20 cellular contexts compared by ENCODE assay signal in genomic region chr20:62525014-62525413, GRCh38. TPM values are rescaled to one million over a fixed set of nuclear protein-coding genes. Genes with fewer than 3 reads are reported as not detected.
A peak's percentile ranks its signal among the peaks of the same experiment; 100 is the strongest.
DNase-seq lines count a peak whose midpoint lies in the region; ATAC-seq and TF ChIP-seq lines count a peak whose summit lies in the region.
"Had no signal": no experiment of that assay in that cellular context is flagged by ENCODE, and none has a peak within 500 bp of the region (broad histone marks: within the 10 kb centered on the region; RNA-seq: fewer than 3 reads in every experiment).

No MANE protein-coding gene starts in this region.

- H3K9ac ChIP-seq in mesenchymal stem cell (ENCODE audit: low read length) (no peak overlapping the region), trophoblast cell (ENCODE audit: low read length) (no peak overlapping the region)
- H3K9ac ChIP-seq: GM23248 had no signal

- CTCF ChIA-PET in Calu3 (lab: Charles Lee), result no interaction called here

- H2BK15ac ChIP-seq in mesenchymal stem cell (ENCODE audit: low read depth, poor library complexity, severe bottlenecking), result no peak overlapping the region

- no peak for TF ChIP-seq CTCF in Calu3 (IDR thresholded peaks at IDR 0.05; ENCODE audit: unreplicated experiment)

- peak overlapping the region; percentile 30 for H3K4me3 Mint-ChIP-seq in activated naive CD8-positive, alpha-beta T cell treated with anti-CD3 and anti-CD28 coated beads, Interleukin-2, amount 10 ng/mL, durations not matched to agents 7 days and 5 days
- no peak overlapping the region for H3K4me3 Mint-ChIP-seq in activated naive CD8-positive, alpha-beta T cell treated with anti-CD3 and anti-CD28 coated beads, Interleukin-2, amount 50 U/mL, for 24 hours
- no peak overlapping the region for H3K4me3 Mint-ChIP-seq in Calu3 (ENCODE audit: low read depth, unreplicated experiment)

- H4K8ac ChIP-seq in mesenchymal stem cell (ENCODE audit: low read length) (no peak overlapping the region), trophoblast cell (ENCODE audit: low read depth, low read length) (no peak overlapping the region)

- H3K36me3 Mint-ChIP-seq in activated naive CD8-positive, alpha-beta T cell treated with anti-CD3 and anti-CD28 coated beads, Interleukin-2, amount 10 ng/mL, durations not matched to agents 7 days and 5 days, result no peaks in the 10 kb centered on the region
- H3K36me3 Mint-ChIP-seq in activated naive CD8-positive, alpha-beta T cell treated with anti-CD3 and anti-CD28 coated beads, Interleukin-2, amount 50 U/mL, for 24 hours (ENCODE audit: low read depth), result no peaks in the 10 kb centered on the region
- H3K36me3 Mint-ChIP-seq in Calu3 (ENCODE audit: insufficient read depth, unreplicated experiment), result no peaks in the 10 kb centered on the region
- H3K36me3 Mint-ChIP-seq: CD4-positive, CD25-positive, alpha-beta regulatory T cell had no signal

- H4K12ac ChIP-seq in trophoblast cell (ENCODE audit: low read depth, low read length), result no peak overlapping the region

- peaks cover 8% of the 10 kb centered on the region for H3K4me1 Mint-ChIP-seq in activated naive CD8-positive, alpha-beta T cell treated with anti-CD3 and anti-CD28 coated beads, Interleukin-2, amount 10 ng/mL, durations not matched to agents 7 days and 5 days
- H3K4me1 Mint-ChIP-seq in activated naive CD8-positive, alpha-beta T cell treated with anti-CD3 and anti-CD28 coated beads, Interleukin-2, amount 50 U/mL, for 24 hours, result peaks cover 28% of the 10 kb centered on the region
- H3K4me1 Mint-ChIP-seq in Calu3 (ENCODE audit: low read depth, unreplicated experiment), result no peaks in the 10 kb centered on the region

- 61% methylated on average over 15 of the region's 15 CpGs for WGBS in mesenchymal stem cell
- no CpG with 5 or more reads among the region's 15 CpGs for WGBS in trophoblast cell (ENCODE audit: extremely low coverage, insufficient coverage, insufficient read length)

- H2AFZ ChIP-seq in mesenchymal stem cell (ENCODE audit: low read depth, low read length) (no peak overlapping the region), trophoblast cell (ENCODE audit: insufficient read depth, low read length, poor library complexity) (no peak overlapping the region)
- H2AFZ ChIP-seq: GM23248 had no signal

- no peak overlapping the region for H3K23ac ChIP-seq in mesenchymal stem cell (ENCODE audit: low read length in 2 of 2)
- no peak overlapping the region for H3K23ac ChIP-seq in trophoblast cell (ENCODE audit: low read length)

- H3K79me2 ChIP-seq in trophoblast cell (ENCODE audit: control insufficient read depth, insufficient read depth, low read length, poor library complexity), result no peaks in the 10 kb centered on the region

- no peaks in the 10 kb centered on the region for H3K36me3 ChIP-seq in KOPT-K1 (ENCODE audit: insufficient read depth, low read length)
- H3K36me3 ChIP-seq in mesenchymal stem cell (ENCODE audit: control insufficient read depth in 1 of 2, insufficient read depth in 2 of 2, low read depth in 1 of 2, low read length in 2 of 2), result no peaks in the 10 kb centered on the region
- no peaks in the 10 kb centered on the region for H3K36me3 ChIP-seq in trophoblast cell (ENCODE audit: control insufficient read depth in 1 of 2, insufficient read depth in 2 of 2, low read length in 2 of 2)
- H3K36me3 ChIP-seq: BE2C had no signal

- H2BK5ac ChIP-seq in mesenchymal stem cell (ENCODE audit: low read depth, low read length, poor library complexity, severe bottlenecking) (no peak overlapping the region), trophoblast cell (ENCODE audit: low read depth, low read length, poor library complexity) (no peak overlapping the region)

- no peak for DNase-seq in activated naive CD8-positive, alpha-beta T cell treated with anti-CD3 and anti-CD28 coated beads, Interleukin-2, amount 10 ng/mL, durations not matched to agents 7 days and 5 days
- no peak for DNase-seq in activated naive CD8-positive, alpha-beta T cell treated with anti-CD3 and anti-CD28 coated beads, Interleukin-2, amount 50 U/mL, for 24 hours
- DNase-seq in mesenchymal stem cell (no peak), trophoblast cell (no peak), HK-2 (ENCODE audit: unreplicated experiment) (no peak), Calu3 (no peak), KG1 (lab: John Stamatoyannopoulos, UW) (no peak)
- DNase-seq: BE2C; CD4-positive, CD25-positive, alpha-beta regulatory T cell; MM.1S; NCI-H2029; NCI-H446 treated with DMSO at 0.1 percent for 48 hours; NCI-H69; Right ventricle myocardium superior; RPMI8226 had no signal

- H3K4me3 ChIP-seq in mesenchymal stem cell (ENCODE audit: insufficient read depth in 1 of 2, low read depth in 1 of 2, low read length in 2 of 2) (no peak overlapping the region), trophoblast cell (ENCODE audit: low read depth, low read length) (no peak overlapping the region)
- H3K4me3 ChIP-seq: GM23248 had no signal

- intact Hi-C loops in Calu3 (cut with micrococcal nuclease; ENCODE audit: unreplicated experiment), result no loop called here

- H3K14ac ChIP-seq in mesenchymal stem cell (ENCODE audit: low read length in 2 of 2), result no peak overlapping the region
- no peak overlapping the region for H3K14ac ChIP-seq in trophoblast cell (ENCODE audit: low read length)

- H2BK120ac ChIP-seq in mesenchymal stem cell (ENCODE audit: low read depth, low read length) (no peak overlapping the region), trophoblast cell (ENCODE audit: insufficient read depth, low read length, poor library complexity) (no peak overlapping the region)

- H3K27ac Mint-ChIP-seq in activated naive CD8-positive, alpha-beta T cell treated with anti-CD3 and anti-CD28 coated beads, Interleukin-2, amount 10 ng/mL, durations not matched to agents 7 days and 5 days, result peak overlapping the region; percentile 54
- no peak overlapping the region for H3K27ac Mint-ChIP-seq in activated naive CD8-positive, alpha-beta T cell treated with anti-CD3 and anti-CD28 coated beads, Interleukin-2, amount 50 U/mL, for 24 hours
- H3K27ac Mint-ChIP-seq in Calu3 (ENCODE audit: unreplicated experiment), result no peak overlapping the region
- H3K27ac Mint-ChIP-seq: CD4-positive, CD25-positive, alpha-beta regulatory T cell had no signal

- H3K4me1 ChIP-seq in mesenchymal stem cell (ENCODE audit: control insufficient read depth, insufficient read depth, low read depth, low read length) (peaks cover 1% of the 10 kb centered on the region), trophoblast cell (ENCODE audit: control insufficient read depth in 1 of 2, insufficient read depth in 2 of 2, low read length in 2 of 2) (peaks cover 6 to 11% of the 10 kb centered on the region in 2 experiments)
- H3K4me1 ChIP-seq: BE2C had no signal

- peaks cover 7% of the 10 kb centered on the region for H3K27me3 Mint-ChIP-seq in activated naive CD8-positive, alpha-beta T cell treated with anti-CD3 and anti-CD28 coated beads, Interleukin-2, amount 10 ng/mL, durations not matched to agents 7 days and 5 days
- peaks cover 16% of the 10 kb centered on the region for H3K27me3 Mint-ChIP-seq in activated naive CD8-positive, alpha-beta T cell treated with anti-CD3 and anti-CD28 coated beads, Interleukin-2, amount 50 U/mL, for 24 hours
- H3K27me3 Mint-ChIP-seq in Calu3 (ENCODE audit: unreplicated experiment), result peaks cover 100% of the 10 kb centered on the region

- no peak overlapping the region for H2AK5ac ChIP-seq in mesenchymal stem cell (ENCODE audit: low read length, severe bottlenecking)
- H2AK5ac ChIP-seq in trophoblast cell (ENCODE audit: low read length), result no peak overlapping the region

- peaks cover 47 to 80% of the 10 kb centered on the region in 2 experiments for H3K27me3 ChIP-seq in mesenchymal stem cell (ENCODE audit: control insufficient read depth in 1 of 2, insufficient read depth in 1 of 2, low read length in 2 of 2)
- H3K27me3 ChIP-seq in trophoblast cell (ENCODE audit: insufficient read depth, low read length), result no peaks in the 10 kb centered on the region
- H3K27me3 ChIP-seq: BE2C had no signal

- no peaks in the 10 kb centered on the region for H3K79me1 ChIP-seq in mesenchymal stem cell (replicated peaks; ENCODE audit: low read length, poor library complexity, severe bottlenecking)
- H3K79me1 ChIP-seq in trophoblast cell (ENCODE audit: low read length), result no peaks in the 10 kb centered on the region

- H2BK12ac ChIP-seq in mesenchymal stem cell (ENCODE audit: low read length in 2 of 2) (no peak overlapping the region), trophoblast cell (ENCODE audit: low read length) (no peak overlapping the region)

- H4K91ac ChIP-seq in mesenchymal stem cell (ENCODE audit: low read length) (peak overlapping the region; percentile 31), trophoblast cell (ENCODE audit: low read depth, low read length) (peak overlapping the region; percentile 11)

- no TSS peak for BruUV-seq in Calu3 (replicated peaks; lab: Mats Ljungman, UMichigan)

- no peaks in the 10 kb centered on the region for H3K9me3 Mint-ChIP-seq in activated naive CD8-positive, alpha-beta T cell treated with anti-CD3 and anti-CD28 coated beads, Interleukin-2, amount 10 ng/mL, durations not matched to agents 7 days and 5 days
- no peaks in the 10 kb centered on the region for H3K9me3 Mint-ChIP-seq in activated naive CD8-positive, alpha-beta T cell treated with anti-CD3 and anti-CD28 coated beads, Interleukin-2, amount 50 U/mL, for 24 hours
- no peaks in the 10 kb centered on the region for H3K9me3 Mint-ChIP-seq in Calu3 (ENCODE audit: low read depth, unreplicated experiment)

- H3K18ac ChIP-seq in mesenchymal stem cell (ENCODE audit: low read depth in 1 of 2, low read length in 2 of 2), result no peak overlapping the region
- no peak overlapping the region for H3K18ac ChIP-seq in trophoblast cell (ENCODE audit: low read length)

- POLR2A ChIA-PET in activated naive CD8-positive, alpha-beta T cell treated with anti-CD3 and anti-CD28 coated beads, Interleukin-2, amount 10 ng/mL, durations not matched to agents 7 days and 5 days (lab: Charles Lee), result no interaction called here

- H3K9me3 ChIP-seq in KOPT-K1 (ENCODE audit: insufficient read depth, low read length, poor library complexity, severe bottlenecking) (no peaks in the 10 kb centered on the region), mesenchymal stem cell (ENCODE audit: control insufficient read depth, low read length) (peaks cover 4% of the 10 kb centered on the region), trophoblast cell (ENCODE audit: insufficient read depth, low read depth, low read length) (no peaks in the 10 kb centered on the region)
- H3K9me3 ChIP-seq: BE2C had no signal

- ATAC-seq in activated naive CD8-positive, alpha-beta T cell treated with anti-CD3 and anti-CD28 coated beads, Interleukin-2, amount 10 ng/mL, durations not matched to agents 7 days and 5 days (ENCODE audit: low read depth), result no peak
- no peak for ATAC-seq in activated naive CD8-positive, alpha-beta T cell treated with anti-CD3 and anti-CD28 coated beads, Interleukin-2, amount 50 U/mL, for 24 hours
- ATAC-seq: HCT116 had no signal

- H3K27ac ChIP-seq in KOPT-K1 (ENCODE audit: low read depth, low read length, poor library complexity, severe bottlenecking) (peak overlapping the region; percentile 27), mesenchymal stem cell (ENCODE audit: low read length, poor library complexity, severe bottlenecking) (no peak overlapping the region), trophoblast cell (ENCODE audit: low read depth, low read length) (no peak overlapping the region)
- H3K27ac ChIP-seq: 22Rv1, GM23248, HL-60 had no signal

- H3K4ac ChIP-seq in mesenchymal stem cell (ENCODE audit: low read depth in 1 of 2, low read length in 2 of 2) (no peak overlapping the region), trophoblast cell (ENCODE audit: low read depth, low read length) (no peak overlapping the region)

- H3K4me2 ChIP-seq in mesenchymal stem cell (ENCODE audit: low read length, poor library complexity, severe bottlenecking), result no peak overlapping the region
- H3K4me2 ChIP-seq in trophoblast cell (ENCODE audit: low read length), result no peak overlapping the region

RNA-seq across cellular contexts. Expression of gene GATA5, which starts 49.2 kb away (rescaled TPM):
- not detected for total RNA-seq in activated naive CD8-positive, alpha-beta T cell treated with anti-CD3 and anti-CD28 coated beads, Interleukin-2, amount 10 ng/mL, durations not matched to agents 7 days and 5 days
- not detected for polyA plus RNA-seq in mesenchymal stem cell (2013, experiment 1 of 2)
- not detected for polyA plus RNA-seq in mesenchymal stem cell (2013, experiment 2 of 2)
- polyA plus RNA-seq in trophoblast cell (2013), result 0.85 and 0.90 TPM in 2 replicates
- total RNA-seq in Calu3 (2022), result not detected in 2 replicates
- total RNA-seq: CD4-positive, CD25-positive, alpha-beta regulatory T cell; GM23248 had no signal
- polyA plus RNA-seq: CD4-positive, CD25-positive, alpha-beta regulatory T cell; GM23248 had no signal
